15 cellular contexts compared by ENCODE assay signal in genomic region chr14:97603201-97603600, GRCh38.
DNase-seq lines count a peak whose midpoint lies in the region; ATAC-seq and TF ChIP-seq lines count a peak whose summit lies in the region.
"Had no signal": no experiment of that assay in that cellular context is flagged by ENCODE, and none has a peak within 500 bp of the region (broad histone marks: within the 10 kb centered on the region; RNA-seq: fewer than 3 reads in every experiment).

No MANE protein-coding gene starts in this region.

- H3K27ac Mint-ChIP-seq in CD8-positive, alpha-beta T cell = no peak overlapping the region
- H3K27ac Mint-ChIP-seq in T-cell = no peak overlapping the region
- H3K27ac Mint-ChIP-seq: naive B cell had no signal

- POLR2A ChIA-PET in CD8-positive, alpha-beta T cell (lab: Charles Lee) = interaction anchor here (0.7 to 2.7 kb wide), 29 partner anchors 10 to 1669 kb away, joined by 3 to 15 read pairs (median 4); partner anchors contain the start of gene BCL11B
- POLR2A ChIA-PET in T-cell (lab: Charles Lee) = interaction anchor here (0.6 to 1.2 kb wide), 6 partner anchors 8 to 1659 kb away, joined by 3 to 11 read pairs (median 4); no protein-coding TSS in a partner anchor

- H3K27me3 ChIP-seq in CD8-positive, alpha-beta T cell (ENCODE audit: insufficient read depth, low read length) = no peaks in the 10 kb centered on the region
- H3K27me3 ChIP-seq: SJCRH30 had no signal

- peaks cover 11% of the 10 kb centered on the region for H3K9me3 Mint-ChIP-seq in CD8-positive, alpha-beta T cell
- H3K9me3 Mint-ChIP-seq in T-cell = peaks cover 7 to 9% (median 9%) of the 10 kb centered on the region in 3 donors

- H3K27me3 Mint-ChIP-seq in CD8-positive, alpha-beta T cell (ENCODE audit: low read depth) = no peaks in the 10 kb centered on the region
- no peaks in the 10 kb centered on the region for H3K27me3 Mint-ChIP-seq in T-cell

- H3K4me3 Mint-ChIP-seq in CD8-positive, alpha-beta T cell = no peak overlapping the region
- H3K4me3 Mint-ChIP-seq in T-cell = no peak overlapping the region
- H3K4me3 Mint-ChIP-seq: naive B cell had no signal

- no peak overlapping the region for H3K4me3 ChIP-seq in CD8-positive, alpha-beta T cell (ENCODE audit: low read depth, low read length)
- no peak overlapping the region for H3K4me3 ChIP-seq in mucosa of descending colon
- H3K4me3 ChIP-seq: psoas muscle, SJCRH30 had no signal

- H3K27ac ChIP-seq in CD8-positive, alpha-beta T cell (ENCODE audit: low read depth, low read length) = peak overlapping the region; percentile 66
- H3K27ac ChIP-seq: foreskin keratinocyte, psoas muscle, SJCRH30 had no signal

- ATAC-seq in CD8-positive, alpha-beta T cell = peak; percentile 69
- ATAC-seq in T-cell (replicated peaks in 1 of 4) (peak; percentile 56 to 71 (median 66)), mucosa of descending colon (peak; percentile 59)
- ATAC-seq: foreskin keratinocyte, psoas muscle had no signal

- peaks cover 43% of the 10 kb centered on the region for H3K4me1 Mint-ChIP-seq in CD8-positive, alpha-beta T cell (ENCODE audit: low read depth)
- peaks cover 6 to 45% (median 7%) of the 10 kb centered on the region in 3 donors for H3K4me1 Mint-ChIP-seq in T-cell
- H3K4me1 Mint-ChIP-seq: naive B cell had no signal

- TF ChIP-seq CTCF in CD8-positive, alpha-beta T cell (IDR thresholded peaks at IDR 0.05) = peak; percentile 10
- no peak for TF ChIP-seq CTCF in mucosa of descending colon (IDR thresholded peaks at IDR 0.05)

- peak in 6 of 7 experiments; percentile 32 to 73 (median 60) for DNase-seq in CD8-positive, alpha-beta T cell
- DNase-seq in T-cell (peak in 33 of 34 experiments; percentile 8 to 66 (median 42)), activated T-helper 1 cell treated with Interleukin-2 at 50 U/mL for 16 hours (ENCODE audit: low read depth) (peak; percentile 34), mucosa of descending colon (peak in 1 of 3 donors; percentile 34), NCI-H2029 treated with DMSO at 0.1 percent for 48 hours (lab: John Stamatoyannopoulos, UW) (no peak), NCI-H1417 (lab: John Stamatoyannopoulos, UW) (no peak), LoVo (ENCODE audit: low spot score) (no peak), NCI-H2107 (lab: John Stamatoyannopoulos, UW) (no peak)
- DNase-seq: foreskin keratinocyte, Karpas-422, naive B cell, NCI-H446 treated with DMSO at 0.1 percent for 48 hours, psoas muscle, SJCRH30, trophoblast cell had no signal

- CTCF ChIA-PET in CD8-positive, alpha-beta T cell (lab: Charles Lee) = interaction anchor here (0.6 to 2.4 kb wide), 16 partner anchors 14 to 1626 kb away, joined by 3 to 12 read pairs (median 4); no protein-coding TSS in a partner anchor
- CTCF ChIA-PET in T-cell (lab: Charles Lee) = interaction anchor here in 1 of 2 donors (0.6 to 1.5 kb wide), 5 partner anchors 16 to 1664 kb away, joined by 3 to 4 read pairs (median 3); no protein-coding TSS in a partner anchor

- H3K36me3 ChIP-seq in CD8-positive, alpha-beta T cell (ENCODE audit: insufficient read depth, low read length) = no peaks in the 10 kb centered on the region
- H3K36me3 ChIP-seq in mucosa of descending colon (ENCODE audit: low read depth) = no peaks in the 10 kb centered on the region
- H3K36me3 ChIP-seq: SJCRH30 had no signal

- H3K4me1 ChIP-seq in CD8-positive, alpha-beta T cell (ENCODE audit: insufficient read depth, low read length) = peaks cover 46% of the 10 kb centered on the region
- H3K4me1 ChIP-seq in mucosa of descending colon (ENCODE audit: low read depth) = no peaks in the 10 kb centered on the region
- H3K4me1 ChIP-seq: foreskin keratinocyte, psoas muscle, SJCRH30 had no signal

- intact Hi-C loops in CD8-positive, alpha-beta T cell (cut with DNase I, micrococcal nuclease) = loop anchor here (1.0 to 10.0 kb wide), 11 partner anchors 11 to 1670 kb away; partner anchors contain the start of gene BCL11B (in 2 of the 2)
- intact Hi-C loops in mucosa of descending colon (cut with DNase I, micrococcal nuclease) = no loop called here

- no peaks in the 10 kb centered on the region for H3K9me3 ChIP-seq in CD8-positive, alpha-beta T cell (ENCODE audit: low read length)
- peaks cover 3% of the 10 kb centered on the region for H3K9me3 ChIP-seq in mucosa of descending colon
- H3K9me3 ChIP-seq: SJCRH30 had no signal

- no peaks in the 10 kb centered on the region for H3K36me3 Mint-ChIP-seq in CD8-positive, alpha-beta T cell
- no peaks in the 10 kb centered on the region for H3K36me3 Mint-ChIP-seq in T-cell

Comparison
In these comparisons a context has a peak if more than half of its experiments do, and no peak if none do; other contexts are left out.
1. DNase-seq: peak in CD8-positive, alpha-beta T cell (6 of 7), T-cell (33 of 34) and activated T-helper 1 cell treated with Interleukin-2 at 50 U/mL for 16 hours (single experiment); none in NCI-H2029 treated with DMSO at 0.1 percent for 48 hours (single experiment), NCI-H1417 (0 of 3), LoVo (single experiment) and NCI-H2107 (single experiment).
2. intact Hi-C loops: an anchor here in CD8-positive, alpha-beta T cell (1.0 to 10.0 kb wide); none called in mucosa of descending colon.
3. Peak in every context shown above with its lines, with median percentiles within 50 percentile points of each other: ATAC-seq.